Comparison of ENCODE assay signal across 15 cellular contexts in genomic region chr4:98608343-98608742, GRCh38.
"Had no signal": no experiment of that assay in that cellular context is flagged by ENCODE, and none has a peak within 500 bp of the region (broad histone marks: within the 10 kb centered on the region; RNA-seq: fewer than 3 reads in every experiment).

No MANE protein-coding gene starts in this region.

- H3K4me3 Mint-ChIP-seq: activated CD4-positive, alpha-beta memory T cell treated with anti-CD3 and anti-CD28 coated beads, Interleukin-2, amount 10 ng/mL, durations not matched to agents 7 days and 5 days; mesothelial cell of epicardium; stimulated activated memory B cell treated with anti-CD40 and anti-IgM and Interleukin-4, amounts not matched to agents 10 μg/mL and 1 μg/mL and 100 μg/mL, for 72 hours had no signal

- H3K4me1 ChIP-seq: breast epithelium, lower lobe of right lung had no signal

- H3K27me3 Mint-ChIP-seq: stimulated activated memory B cell treated with anti-CD40 and anti-IgM and Interleukin-4, amounts not matched to agents 10 μg/mL and 1 μg/mL and 100 μg/mL, for 72 hours had no signal

- H3K27ac Mint-ChIP-seq: activated CD4-positive, alpha-beta memory T cell treated with anti-CD3 and anti-CD28 coated beads, Interleukin-2, amount 10 ng/mL, durations not matched to agents 7 days and 5 days; mesothelial cell of epicardium; stimulated activated memory B cell treated with anti-CD40 and anti-IgM and Interleukin-4, amounts not matched to agents 10 μg/mL and 1 μg/mL and 100 μg/mL, for 72 hours had no signal

- ATAC-seq: gastrocnemius medialis; heart right ventricle; left colon; lower lobe of right lung; stimulated activated memory B cell treated with anti-CD40 and anti-IgM and Interleukin-4, amounts not matched to agents 10 μg/mL and 1 μg/mL and 100 μg/mL, for 72 hours had no signal

- H3K27me3 ChIP-seq: breast epithelium, gastrocnemius medialis, heart right ventricle, thyroid gland had no signal

- H3K9me3 Mint-ChIP-seq: activated CD4-positive, alpha-beta memory T cell treated with anti-CD3 and anti-CD28 coated beads, Interleukin-2, amount 10 ng/mL, durations not matched to agents 7 days and 5 days; mesothelial cell of epicardium; stimulated activated memory B cell treated with anti-CD40 and anti-IgM and Interleukin-4, amounts not matched to agents 10 μg/mL and 1 μg/mL and 100 μg/mL, for 72 hours had no signal

- H3K36me3 Mint-ChIP-seq: mesothelial cell of epicardium; stimulated activated memory B cell treated with anti-CD40 and anti-IgM and Interleukin-4, amounts not matched to agents 10 μg/mL and 1 μg/mL and 100 μg/mL, for 72 hours had no signal

- H3K36me3 ChIP-seq: breast epithelium, gastrocnemius medialis, heart right ventricle, lower lobe of right lung, thyroid gland had no signal

- H3K4me3 ChIP-seq: breast epithelium, gastrocnemius medialis, heart right ventricle, lower lobe of right lung, thyroid gland had no signal

- H3K9me3 ChIP-seq: breast epithelium, gastrocnemius medialis, heart right ventricle, lower lobe of right lung, thyroid gland had no signal

- DNase-seq: activated CD4-positive, alpha-beta memory T cell treated with anti-CD3 and anti-CD28 coated beads, Interleukin-2, amount 10 ng/mL, durations not matched to agents 7 days and 5 days; activated CD4-positive, alpha-beta T cell treated with anti-CD3 and anti-CD28 coated beads for 4 hours; activated CD8-positive, alpha-beta memory T cell treated with anti-CD3 and anti-CD28 coated beads, Interleukin-2, amount 50 U/mL, for 48 hours; aorta; dermis blood vessel endothelial cell; erythroblast; gastrocnemius medialis; heart right ventricle; left colon; lower lobe of right lung; stimulated activated CD4-positive, alpha-beta T cell treated with anti-CD3 and anti-CD28 coated beads, Interleukin-2, amount 100 ng/mL, for 48 hours; thyroid gland had no signal
